Comparison of ENCODE assay signal across 1 cellular context in the genomic region with DNA sequence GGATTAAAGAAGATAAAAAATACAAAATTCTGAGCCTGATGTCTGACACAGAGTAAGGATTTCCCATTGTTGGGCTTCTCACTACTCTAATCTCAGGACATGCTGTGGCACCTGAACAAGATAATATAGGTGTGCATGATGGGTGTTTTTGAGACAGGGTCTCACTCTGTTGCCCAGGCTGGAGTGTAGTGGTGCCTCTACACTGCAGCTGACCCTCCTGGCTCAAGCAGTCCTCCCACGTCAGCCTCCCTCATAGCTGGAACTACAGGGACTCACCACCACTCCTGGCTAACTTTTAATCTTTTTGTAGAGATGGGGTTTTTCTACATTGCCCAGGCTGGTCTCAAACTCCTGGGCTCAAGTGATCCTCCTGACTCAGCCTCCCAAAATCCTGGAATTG.
TF ChIP-seq lines count a peak whose summit lies in the region.

No MANE protein-coding gene starts in this region.

TF ChIP-seq in GM23338, 12 proteins besides CTCF, POLR2A, EP300 and RAD21:
- TF ChIP-seq, protein P1, sequence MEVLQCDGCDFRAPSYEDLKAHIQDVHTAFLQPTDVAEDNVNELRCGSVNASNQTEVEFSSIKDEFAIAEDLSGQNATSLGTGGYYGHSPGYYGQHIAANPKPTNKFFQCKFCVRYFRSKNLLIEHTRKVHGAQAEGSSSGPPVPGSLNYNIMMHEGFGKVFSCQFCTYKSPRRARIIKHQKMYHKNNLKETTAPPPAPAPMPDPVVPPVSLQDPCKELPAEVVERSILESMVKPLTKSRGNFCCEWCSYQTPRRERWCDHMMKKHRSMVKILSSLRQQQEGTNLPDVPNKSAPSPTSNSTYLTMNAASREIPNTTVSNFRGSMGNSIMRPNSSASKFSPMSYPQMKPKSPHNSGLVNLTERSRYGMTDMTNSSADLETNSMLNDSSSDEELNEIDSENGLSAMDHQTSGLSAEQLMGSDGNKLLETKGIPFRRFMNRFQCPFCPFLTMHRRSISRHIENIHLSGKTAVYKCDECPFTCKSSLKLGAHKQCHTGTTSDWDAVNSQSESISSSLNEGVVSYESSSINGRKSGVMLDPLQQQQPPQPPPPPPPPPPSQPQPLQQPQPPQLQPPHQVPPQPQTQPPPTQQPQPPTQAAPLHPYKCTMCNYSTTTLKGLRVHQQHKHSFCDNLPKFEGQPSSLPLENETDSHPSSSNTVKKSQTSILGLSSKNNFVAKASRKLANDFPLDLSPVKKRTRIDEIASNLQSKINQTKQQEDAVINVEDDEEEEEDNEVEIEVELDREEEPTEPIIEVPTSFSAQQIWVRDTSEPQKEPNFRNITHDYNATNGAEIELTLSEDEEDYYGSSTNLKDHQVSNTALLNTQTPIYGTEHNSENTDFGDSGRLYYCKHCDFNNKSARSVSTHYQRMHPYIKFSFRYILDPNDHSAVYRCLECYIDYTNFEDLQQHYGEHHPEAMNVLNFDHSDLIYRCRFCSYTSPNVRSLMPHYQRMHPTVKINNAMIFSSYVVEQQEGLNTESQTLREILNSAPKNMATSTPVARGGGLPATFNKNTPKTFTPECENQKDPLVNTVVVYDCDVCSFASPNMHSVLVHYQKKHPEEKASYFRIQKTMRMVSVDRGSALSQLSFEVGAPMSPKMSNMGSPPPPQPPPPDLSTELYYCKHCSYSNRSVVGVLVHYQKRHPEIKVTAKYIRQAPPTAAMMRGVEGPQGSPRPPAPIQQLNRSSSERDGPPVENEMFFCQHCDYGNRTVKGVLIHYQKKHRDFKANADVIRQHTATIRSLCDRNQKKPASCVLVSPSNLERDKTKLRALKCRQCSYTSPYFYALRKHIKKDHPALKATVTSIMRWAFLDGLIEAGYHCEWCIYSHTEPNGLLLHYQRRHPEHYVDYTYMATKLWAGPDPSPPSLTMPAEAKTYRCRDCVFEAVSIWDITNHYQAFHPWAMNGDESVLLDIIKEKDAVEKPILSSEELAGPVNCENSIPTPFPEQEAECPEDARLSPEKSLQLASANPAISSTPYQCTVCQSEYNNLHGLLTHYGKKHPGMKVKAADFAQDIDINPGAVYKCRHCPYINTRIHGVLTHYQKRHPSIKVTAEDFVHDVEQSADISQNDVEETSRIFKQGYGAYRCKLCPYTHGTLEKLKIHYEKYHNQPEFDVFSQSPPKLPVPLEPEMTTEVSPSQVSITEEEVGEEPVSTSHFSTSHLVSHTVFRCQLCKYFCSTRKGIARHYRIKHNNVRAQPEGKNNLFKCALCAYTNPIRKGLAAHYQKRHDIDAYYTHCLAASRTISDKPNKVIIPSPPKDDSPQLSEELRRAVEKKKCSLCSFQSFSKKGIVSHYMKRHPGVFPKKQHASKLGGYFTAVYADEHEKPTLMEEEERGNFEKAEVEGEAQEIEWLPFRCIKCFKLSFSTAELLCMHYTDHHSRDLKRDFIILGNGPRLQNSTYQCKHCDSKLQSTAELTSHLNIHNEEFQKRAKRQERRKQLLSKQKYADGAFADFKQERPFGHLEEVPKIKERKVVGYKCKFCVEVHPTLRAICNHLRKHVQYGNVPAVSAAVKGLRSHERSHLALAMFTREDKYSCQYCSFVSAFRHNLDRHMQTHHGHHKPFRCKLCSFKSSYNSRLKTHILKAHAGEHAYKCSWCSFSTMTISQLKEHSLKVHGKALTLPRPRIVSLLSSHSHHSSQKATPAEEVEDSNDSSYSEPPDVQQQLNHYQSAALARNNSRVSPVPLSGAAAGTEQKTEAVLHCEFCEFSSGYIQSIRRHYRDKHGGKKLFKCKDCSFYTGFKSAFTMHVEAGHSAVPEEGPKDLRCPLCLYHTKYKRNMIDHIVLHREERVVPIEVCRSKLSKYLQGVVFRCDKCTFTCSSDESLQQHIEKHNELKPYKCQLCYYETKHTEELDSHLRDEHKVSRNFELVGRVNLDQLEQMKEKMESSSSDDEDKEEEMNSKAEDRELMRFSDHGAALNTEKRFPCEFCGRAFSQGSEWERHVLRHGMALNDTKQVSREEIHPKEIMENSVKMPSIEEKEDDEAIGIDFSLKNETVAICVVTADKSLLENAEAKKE (CRISPR knock-in tag; IDR thresholded peaks at IDR 0.05): no peak
- TF ChIP-seq EZH2 (IDR thresholded peaks at IDR 0.05; ENCODE audit: low read depth, unreplicated experiment) (no peak), STAT1 (IDR thresholded peaks at IDR 0.05; ENCODE audit: unreplicated experiment) (no peak), ZNF331 (CRISPR knock-in tag; IDR thresholded peaks at IDR 0.05; ENCODE audit: low read depth) (no peak), POLR2AphosphoS5 (IDR thresholded peaks at IDR 0.05; ENCODE audit: low read depth) (no peak), JUNB (IDR thresholded peaks at IDR 0.05; ENCODE audit: unreplicated experiment) (no peak), EZH2phosphoT487 (IDR thresholded peaks at IDR 0.05; ENCODE audit: unreplicated experiment) (no peak), NANOG (IDR thresholded peaks at IDR 0.05; ENCODE audit: borderline replicate concordance) (no peak), CREB1 (CRISPR knock-in tag; IDR thresholded peaks at IDR 0.05; ENCODE audit: low read depth) (no peak)
- TF ChIP-seq, protein P2, sequence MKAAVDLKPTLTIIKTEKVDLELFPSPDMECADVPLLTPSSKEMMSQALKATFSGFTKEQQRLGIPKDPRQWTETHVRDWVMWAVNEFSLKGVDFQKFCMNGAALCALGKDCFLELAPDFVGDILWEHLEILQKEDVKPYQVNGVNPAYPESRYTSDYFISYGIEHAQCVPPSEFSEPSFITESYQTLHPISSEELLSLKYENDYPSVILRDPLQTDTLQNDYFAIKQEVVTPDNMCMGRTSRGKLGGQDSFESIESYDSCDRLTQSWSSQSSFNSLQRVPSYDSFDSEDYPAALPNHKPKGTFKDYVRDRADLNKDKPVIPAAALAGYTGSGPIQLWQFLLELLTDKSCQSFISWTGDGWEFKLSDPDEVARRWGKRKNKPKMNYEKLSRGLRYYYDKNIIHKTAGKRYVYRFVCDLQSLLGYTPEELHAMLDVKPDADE (IDR thresholded peaks at IDR 0.05): no peak
- TF ChIP-seq, protein P3, sequence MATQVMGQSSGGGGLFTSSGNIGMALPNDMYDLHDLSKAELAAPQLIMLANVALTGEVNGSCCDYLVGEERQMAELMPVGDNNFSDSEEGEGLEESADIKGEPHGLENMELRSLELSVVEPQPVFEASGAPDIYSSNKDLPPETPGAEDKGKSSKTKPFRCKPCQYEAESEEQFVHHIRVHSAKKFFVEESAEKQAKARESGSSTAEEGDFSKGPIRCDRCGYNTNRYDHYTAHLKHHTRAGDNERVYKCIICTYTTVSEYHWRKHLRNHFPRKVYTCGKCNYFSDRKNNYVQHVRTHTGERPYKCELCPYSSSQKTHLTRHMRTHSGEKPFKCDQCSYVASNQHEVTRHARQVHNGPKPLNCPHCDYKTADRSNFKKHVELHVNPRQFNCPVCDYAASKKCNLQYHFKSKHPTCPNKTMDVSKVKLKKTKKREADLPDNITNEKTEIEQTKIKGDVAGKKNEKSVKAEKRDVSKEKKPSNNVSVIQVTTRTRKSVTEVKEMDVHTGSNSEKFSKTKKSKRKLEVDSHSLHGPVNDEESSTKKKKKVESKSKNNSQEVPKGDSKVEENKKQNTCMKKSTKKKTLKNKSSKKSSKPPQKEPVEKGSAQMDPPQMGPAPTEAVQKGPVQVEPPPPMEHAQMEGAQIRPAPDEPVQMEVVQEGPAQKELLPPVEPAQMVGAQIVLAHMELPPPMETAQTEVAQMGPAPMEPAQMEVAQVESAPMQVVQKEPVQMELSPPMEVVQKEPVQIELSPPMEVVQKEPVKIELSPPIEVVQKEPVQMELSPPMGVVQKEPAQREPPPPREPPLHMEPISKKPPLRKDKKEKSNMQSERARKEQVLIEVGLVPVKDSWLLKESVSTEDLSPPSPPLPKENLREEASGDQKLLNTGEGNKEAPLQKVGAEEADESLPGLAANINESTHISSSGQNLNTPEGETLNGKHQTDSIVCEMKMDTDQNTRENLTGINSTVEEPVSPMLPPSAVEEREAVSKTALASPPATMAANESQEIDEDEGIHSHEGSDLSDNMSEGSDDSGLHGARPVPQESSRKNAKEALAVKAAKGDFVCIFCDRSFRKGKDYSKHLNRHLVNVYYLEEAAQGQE (IDR thresholded peaks at IDR 0.05; ENCODE audit: unreplicated experiment): no peak
